Comparison of ENCODE assay signal across 9 cellular contexts in the genomic region with DNA sequence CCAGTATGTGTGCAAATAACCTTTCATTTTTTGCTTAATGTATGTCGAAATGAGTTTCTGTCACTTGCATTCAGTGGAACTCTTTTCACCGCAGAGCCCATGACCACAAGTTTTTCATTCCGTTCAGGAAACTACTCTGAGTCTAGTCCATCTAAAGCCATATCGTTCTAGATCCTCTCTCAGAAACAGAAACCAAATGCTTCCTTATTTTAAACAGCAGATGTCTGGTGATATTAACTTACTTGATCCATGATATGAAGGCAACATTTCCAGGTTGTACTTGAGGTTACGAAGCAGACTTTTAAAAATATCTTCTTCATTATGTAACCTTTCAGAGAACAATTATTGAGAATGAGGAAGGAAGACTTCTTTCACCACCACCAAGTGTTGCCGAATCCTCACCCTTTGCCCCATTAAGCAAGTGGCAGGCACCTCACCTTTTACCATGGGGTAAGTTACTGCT.
A peak's percentile ranks its signal among the peaks of the same experiment; 100 is the strongest.
DNase-seq lines count a peak whose midpoint lies in the region; ATAC-seq and TF ChIP-seq lines count a peak whose summit lies in the region.
"Had no signal": no experiment of that assay in that cellular context is flagged by ENCODE, and none has a peak within 500 bp of the region (broad histone marks: within the 10 kb centered on the region; RNA-seq: fewer than 3 reads in every experiment).

No MANE protein-coding gene starts in this region.

- peaks cover 24% of the 10 kb centered on the region for H3K4me1 Mint-ChIP-seq in activated naive CD8-positive, alpha-beta T cell treated with anti-CD3 and anti-CD28 coated beads for 36 hours

- no peak overlapping the region for H3K27ac Mint-ChIP-seq in activated naive CD8-positive, alpha-beta T cell treated with anti-CD3 and anti-CD28 coated beads for 36 hours

- H3K4me1 ChIP-seq in colonic mucosa: no peaks in the 10 kb centered on the region

- H3K36me3 ChIP-seq in colonic mucosa: no peaks in the 10 kb centered on the region

- DNase-seq in GDM1 (lab: John Stamatoyannopoulos, UW): peak; percentile 75
- peak; percentile 47 for DNase-seq in activated naive CD8-positive, alpha-beta T cell treated with anti-CD3 and anti-CD28 coated beads for 36 hours
- no peak for DNase-seq in NCI-H345 (lab: John Stamatoyannopoulos, UW)
- DNase-seq in colonic mucosa: no peak
- DNase-seq in mesenteric fat pad (ENCODE audit: low spot score): no peak
- no peak for DNase-seq in activated gamma-delta T cell treated with Interleukin-2 at 50 U/mL for 16 hours
- DNase-seq: T-helper 9 cell had no signal

- no peaks in the 10 kb centered on the region for H3K9me3 ChIP-seq in colonic mucosa

- ATAC-seq in GM21390 (IDR thresholded peaks at IDR 0.05; ENCODE audit: unreplicated experiment) (peak; percentile 82), HG03565 (IDR thresholded peaks at IDR 0.05; ENCODE audit: unreplicated experiment) (peak; percentile 90)

- no peak for TF ChIP-seq CTCF in colonic mucosa (IDR thresholded peaks at IDR 0.05)

- H3K27me3 ChIP-seq in colonic mucosa: no peaks in the 10 kb centered on the region

- peaks cover 7% of the 10 kb centered on the region for H3K36me3 Mint-ChIP-seq in activated naive CD8-positive, alpha-beta T cell treated with anti-CD3 and anti-CD28 coated beads for 36 hours

- H3K9ac ChIP-seq in colonic mucosa (ENCODE audit: low read depth in 2 of 2, low read length in 2 of 2): no peak overlapping the region

- intact Hi-C loops in colonic mucosa (cut with DNase I): no loop called here

- H3K4me3 Mint-ChIP-seq in activated naive CD8-positive, alpha-beta T cell treated with anti-CD3 and anti-CD28 coated beads for 36 hours: no peak overlapping the region

- H3K27ac ChIP-seq in colonic mucosa: no peak overlapping the region

- H3K9me3 Mint-ChIP-seq in activated naive CD8-positive, alpha-beta T cell treated with anti-CD3 and anti-CD28 coated beads for 36 hours: peaks cover 22% of the 10 kb centered on the region

- no peak overlapping the region for H3K4me3 ChIP-seq in colonic mucosa

- H3K27me3 Mint-ChIP-seq in activated naive CD8-positive, alpha-beta T cell treated with anti-CD3 and anti-CD28 coated beads for 36 hours: no peaks in the 10 kb centered on the region

Comparison
In these comparisons a context has a peak if more than half of its experiments do, and no peak if none do; other contexts are left out.
1. DNase-seq: peak in GDM1 (single experiment) and activated naive CD8-positive, alpha-beta T cell treated with anti-CD3 and anti-CD28 coated beads for 36 hours (single experiment); none in NCI-H345 (single experiment), colonic mucosa (single experiment), mesenteric fat pad (single experiment) and activated gamma-delta T cell treated with Interleukin-2 at 50 U/mL for 16 hours (single experiment).